In the genomic region with DNA sequence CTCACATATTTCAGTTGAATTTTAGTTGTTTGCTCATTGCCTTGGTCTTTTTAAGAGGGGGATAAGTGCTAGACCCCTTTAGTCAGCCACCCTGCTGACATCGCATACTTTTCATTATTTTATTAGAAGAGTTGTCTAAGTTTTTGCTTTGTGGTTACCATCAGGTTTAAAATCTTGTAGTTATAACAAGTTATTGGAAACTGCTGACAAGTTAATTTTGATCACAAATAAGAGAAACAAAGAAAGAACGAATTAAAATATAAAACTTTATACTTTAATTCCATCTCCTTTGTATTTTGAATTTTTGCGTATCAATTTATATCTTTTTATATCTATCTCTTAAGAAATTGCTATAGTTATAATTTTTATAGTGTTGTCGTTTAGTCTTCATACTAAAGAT, we compare ENCODE assay signal across 31 cellular contexts.
"Had no signal": no experiment of that assay in that cellular context is flagged by ENCODE, and none has a peak within 500 bp of the region (broad histone marks: within the 10 kb centered on the region; RNA-seq: fewer than 3 reads in every experiment).

No MANE protein-coding gene starts in this region.

- H3K9ac ChIP-seq: parathyroid adenoma had no signal

- H2AFZ ChIP-seq: parathyroid adenoma had no signal

- H3K4me3 ChIP-seq: esophagus squamous epithelium, gastrocnemius medialis, left lung, lower lobe of right lung, psoas muscle, spleen, tibial nerve had no signal

- H3K36me3 ChIP-seq: brain microvascular endothelial cell, esophagus squamous epithelium, gastrocnemius medialis, left lung, lower lobe of right lung, spleen, tibial nerve had no signal

- FAIRE-seq: astrocyte, endometrium, islet of Langerhans, urothelium cell line had no signal

- H3K4me1 ChIP-seq: esophagus squamous epithelium, gastrocnemius medialis, left lung, lower lobe of right lung, parathyroid adenoma, psoas muscle, spleen, tibial nerve had no signal

- H3K27me3 ChIP-seq: brain microvascular endothelial cell, esophagus squamous epithelium, gastrocnemius medialis, left lung, spleen, tibial nerve had no signal

- H3K79me2 ChIP-seq: parathyroid adenoma had no signal

- H3K27ac ChIP-seq: brain microvascular endothelial cell, epithelial cell of prostate, esophagus squamous epithelium, gastrocnemius medialis, left lung, lower lobe of right lung, parathyroid adenoma, psoas muscle, spleen, tibial nerve had no signal

- DNase-seq: activated CD4-positive, alpha-beta memory T cell treated with anti-CD3 and anti-CD28 coated beads for 36 hours; activated CD4-positive, alpha-beta T cell treated with anti-CD3 and anti-CD28 coated beads, Interleukin-2, amount 10 ng/mL, durations not matched to agents 24 days and 14 days; activated CD4-positive, CD25-positive, alpha-beta regulatory T cell treated with anti-CD3 and anti-CD28 coated beads, Interleukin-2, amount 50 U/mL, for 72 hours; activated CD8-positive, alpha-beta memory T cell treated with anti-CD3 and anti-CD28 coated beads, Interleukin-2, amount 50 U/mL, for 48 hours; activated gamma-delta T cell; activated naive CD4-positive, alpha-beta T cell treated with anti-CD3 and anti-CD28 coated beads, Interleukin-2, amount 10 ng/mL, durations not matched to agents 7 days and 5 days; activated naive CD8-positive, alpha-beta T cell treated with anti-CD3 and anti-CD28 coated beads, Interleukin-2, amount 10 ng/mL, durations not matched to agents 7 days and 5 days; activated T-cell treated with anti-CD3 and anti-CD28 coated beads, Interleukin-2, amount 50 U/mL, for 24 hours; amniotic stem cell; brain microvascular endothelial cell; effector CD8-positive, alpha-beta T cell; esophagus squamous epithelium; gastrocnemius medialis; glutamatergic neuron; left lung; lower lobe of right lung; mesenchymal stem cell; natural killer cell; occipital lobe; psoas muscle; spleen; stimulated activated naive CD4-positive, alpha-beta T cell; T-helper 17 cell; T1000 had no signal

- H3K9me3 ChIP-seq: esophagus squamous epithelium, gastrocnemius medialis, left lung, lower lobe of right lung, psoas muscle, tibial nerve had no signal

- ATAC-seq: gastrocnemius medialis, left lung, lower lobe of right lung, natural killer cell, psoas muscle, T-helper 17 cell had no signal
